In the genomic region with DNA sequence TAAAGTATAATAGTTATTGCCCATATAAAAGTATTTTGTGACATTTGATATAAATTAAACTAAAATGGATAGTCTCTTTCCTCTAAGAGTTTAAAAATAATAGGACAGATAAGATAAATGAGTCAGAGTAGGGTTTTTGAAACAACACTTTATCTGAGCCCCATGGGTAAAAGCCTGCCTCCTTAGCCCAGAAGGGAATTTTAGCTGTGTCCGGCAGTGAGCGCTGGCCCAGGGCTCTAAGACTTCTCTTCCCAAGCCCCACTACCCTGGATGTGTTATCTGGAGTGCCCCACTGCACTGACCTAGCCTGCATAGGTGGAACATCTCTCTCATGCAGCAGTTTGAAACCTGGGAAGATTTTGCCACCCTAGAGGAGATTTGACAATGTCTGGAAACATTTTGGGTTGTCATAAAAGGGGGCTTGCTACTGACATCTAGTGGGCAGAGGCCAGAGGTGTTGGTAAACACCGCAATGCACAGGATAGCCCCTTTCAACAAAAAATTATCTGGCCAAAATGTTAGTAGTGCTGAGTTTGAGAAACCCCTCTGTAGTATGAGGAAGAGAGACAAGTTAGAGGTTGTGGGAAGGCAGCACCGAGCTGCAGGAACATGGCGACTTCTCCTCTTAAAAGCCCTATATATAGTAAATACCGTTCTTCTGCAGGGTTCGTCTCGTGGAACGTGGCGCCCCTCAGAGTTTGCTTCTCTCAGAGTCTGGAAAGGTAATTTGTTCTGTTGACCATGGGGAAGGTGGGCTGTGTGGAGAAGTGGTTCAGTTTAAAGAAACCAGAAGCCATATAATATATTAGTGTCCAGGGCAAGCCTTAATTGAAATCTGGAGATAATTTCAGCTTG, we compare ENCODE assay signal across 9 cellular contexts. TPM values are rescaled to one million over a fixed set of nuclear protein-coding genes. Genes with fewer than 3 reads are reported as not detected.
DNase-seq lines count a peak whose midpoint lies in the region; ATAC-seq and TF ChIP-seq lines count a peak whose summit lies in the region.
"Had no signal": no experiment of that assay in that cellular context is flagged by ENCODE, and none has a peak within 500 bp of the region (broad histone marks: within the 10 kb centered on the region; RNA-seq: fewer than 3 reads in every experiment).

No MANE protein-coding gene starts in this region.

- H3K9me3 ChIP-seq in left lung: no peaks in the 10 kb centered on the region

- peaks cover 69% of the 10 kb centered on the region for H3K36me3 Mint-ChIP-seq in MCF 10A (ENCODE audit: insufficient read depth, unreplicated experiment)

- POLR2A ChIA-PET in MCF 10A (lab: Yijun Ruan, JAX): interaction anchor here (0.6 kb wide), 1 partner anchor 75 kb away, joined by 4 read pairs; no protein-coding TSS in a partner anchor

- ATAC-seq in left lung (peak; percentile 58), GM21529 (IDR thresholded peaks at IDR 0.05; ENCODE audit: unreplicated experiment) (no peak), GM21381 (IDR thresholded peaks at IDR 0.05; ENCODE audit: unreplicated experiment) (no peak)

- peak; percentile 91 for TF ChIP-seq CTCF in 22Rv1 (IDR thresholded peaks at IDR 0.05)
- peak; percentile 59 for TF ChIP-seq CTCF in MCF 10A (IDR thresholded peaks at IDR 0.05; ENCODE audit: unreplicated experiment)
- TF ChIP-seq CTCF in left lung (IDR thresholded peaks at IDR 0.05): peak in 1 of 2 donors; percentile 35

- intact Hi-C loops in MCF 10A (cut with micrococcal nuclease) (loop anchor here (1.0 kb wide), 1 partner anchor 230 kb away; the partner anchor contains the start of gene DIP2B), left lung (cut with DNase I) (no loop called here)

- peaks cover 0 to 99% of the 10 kb centered on the region in 2 donors for H3K36me3 ChIP-seq in left lung

- CTCF ChIA-PET in MCF 10A (lab: Yijun Ruan, JAX): interaction anchor here (0.6 to 1.3 kb wide), 6 partner anchors 11 to 251 kb away, joined by 3 read pairs; no protein-coding TSS in a partner anchor

- no TSS peak for BruUV-seq in MCF 10A (replicated peaks; lab: Mats Ljungman, UMichigan)

- no peak overlapping the region for H3K27ac Mint-ChIP-seq in MCF 10A (ENCODE audit: low read depth, unreplicated experiment)
- H3K27ac Mint-ChIP-seq: dendritic cell treated with granulocyte-macrophage colony-stimulating factor and Interleukin-4, amounts not matched to agents 40 ng/mL and 50 ng/mL, for 4 days had no signal

- H3K4me1 Mint-ChIP-seq in MCF 10A (ENCODE audit: insufficient read depth, unreplicated experiment): peaks cover 14% of the 10 kb centered on the region

- H3K4me3 Mint-ChIP-seq in MCF 10A (ENCODE audit: unreplicated experiment): no peak overlapping the region
- H3K4me3 Mint-ChIP-seq: dendritic cell treated with granulocyte-macrophage colony-stimulating factor and Interleukin-4, amounts not matched to agents 40 ng/mL and 50 ng/mL, for 4 days had no signal

- DNase-seq in Daoy (ENCODE audit: low read depth): peak; percentile 18
- DNase-seq in NCI-H2196 (lab: John Stamatoyannopoulos, UW; ENCODE audit: unreplicated experiment): peak; percentile 40
- peak; percentile 51 for DNase-seq in MCF 10A (ENCODE audit: unreplicated experiment)
- DNase-seq in left lung: no peak
- DNase-seq in activated CD4-positive, CD25-positive, alpha-beta regulatory T cell (lab: John Stamatoyannopoulos, UW): no peak

- H3K27me3 ChIP-seq in left lung: no peaks in the 10 kb centered on the region

- H3K27me3 Mint-ChIP-seq in MCF 10A (ENCODE audit: insufficient read depth, unreplicated experiment): no peaks in the 10 kb centered on the region
- H3K27me3 Mint-ChIP-seq: dendritic cell treated with granulocyte-macrophage colony-stimulating factor and Interleukin-4, amounts not matched to agents 40 ng/mL and 50 ng/mL, for 4 days had no signal

- no peak overlapping the region for H3K27ac ChIP-seq in 22Rv1
- H3K27ac ChIP-seq in left lung: no peak overlapping the region

- H3K4me3 ChIP-seq in left lung: no peak overlapping the region

- H3K9me3 Mint-ChIP-seq in MCF 10A (ENCODE audit: unreplicated experiment): no peaks in the 10 kb centered on the region
- H3K9me3 Mint-ChIP-seq: dendritic cell treated with granulocyte-macrophage colony-stimulating factor and Interleukin-4, amounts not matched to agents 40 ng/mL and 50 ng/mL, for 4 days had no signal

- H3K4me1 ChIP-seq in left lung: no peaks in the 10 kb centered on the region

RNA-seq across cellular contexts. Expression of gene ATF1, which starts 29.3 kb away (rescaled TPM):
- 21.8 and 37.5 TPM in 2 replicates for total RNA-seq in Daoy (2014; rRNA removed; shearing (Covaris generic))
- total RNA-seq in MCF 10A (2022): 73.1 and 87.2 TPM in 2 replicates
- total RNA-seq in left lung: 10 to 100 TPM; 33.0 to 34.4 TPM

Comparison
In these comparisons a context has a peak if more than half of its experiments do, and no peak if none do; other contexts are left out.
1. DNase-seq: peak in Daoy (single experiment), NCI-H2196 (single experiment) and MCF 10A (single experiment); none in left lung (0 of 2) and activated CD4-positive, CD25-positive, alpha-beta regulatory T cell (0 of 4).